In the genomic region with DNA sequence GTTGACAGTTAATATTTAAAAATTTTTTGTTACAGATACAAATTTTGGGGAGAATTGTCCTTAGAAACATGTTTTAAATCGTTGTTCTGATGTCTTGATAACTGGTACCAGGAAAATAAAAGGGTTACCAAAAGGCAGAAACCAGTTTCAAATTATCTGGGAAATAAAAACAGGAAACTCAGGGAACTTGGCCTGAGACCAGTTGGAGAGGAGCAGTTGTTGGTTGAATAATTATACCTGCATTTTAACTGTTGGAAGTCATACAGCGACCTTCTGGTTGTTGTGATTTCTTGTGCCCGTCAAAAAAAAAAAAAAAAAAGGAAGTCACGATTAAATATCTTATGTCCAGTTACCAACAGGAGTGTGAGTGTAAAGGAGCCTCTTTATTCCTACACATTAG, we compare ENCODE assay signal across 2 cellular contexts.
TF ChIP-seq lines count a peak whose summit lies in the region.

No MANE protein-coding gene starts in this region.

TF ChIP-seq in SK-N-SH, 30 proteins besides CTCF, POLR2A, EP300 and RAD21:
- TF ChIP-seq NRF1 (IDR thresholded peaks at IDR 0.05; ENCODE audit: low read depth, low read length) (no peak), SMC3 (IDR thresholded peaks at IDR 0.05; ENCODE audit: low read depth, low read length) (no peak), RXRA (IDR thresholded peaks at IDR 0.05; ENCODE audit: borderline replicate concordance, low read depth) (no peak), YY1 (IDR thresholded peaks at IDR 0.05; ENCODE audit: low read depth) (no peak), POLR2AphosphoS5 (IDR thresholded peaks at IDR 0.05; ENCODE audit: low read depth, low read length) (0 out of 2 replicates have a peak, but pooled peaks have one; percentile 2), CHD2 (IDR thresholded peaks at IDR 0.05; ENCODE audit: low read length, partially characterized antibody) (no peak)
- TF ChIP-seq, protein P1, sequence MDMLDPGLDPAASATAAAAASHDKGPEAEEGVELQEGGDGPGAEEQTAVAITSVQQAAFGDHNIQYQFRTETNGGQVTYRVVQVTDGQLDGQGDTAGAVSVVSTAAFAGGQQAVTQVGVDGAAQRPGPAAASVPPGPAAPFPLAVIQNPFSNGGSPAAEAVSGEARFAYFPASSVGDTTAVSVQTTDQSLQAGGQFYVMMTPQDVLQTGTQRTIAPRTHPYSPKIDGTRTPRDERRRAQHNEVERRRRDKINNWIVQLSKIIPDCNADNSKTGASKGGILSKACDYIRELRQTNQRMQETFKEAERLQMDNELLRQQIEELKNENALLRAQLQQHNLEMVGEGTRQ (IDR thresholded peaks at IDR 0.05; ENCODE audit: borderline replicate concordance, low read depth, low read length): no peak

TF ChIP-seq in SK-N-SH treated with all-trans-retinoic acid at 6 μM for 48 hours, 23 proteins besides CTCF, POLR2A, EP300 and RAD21:
- TF ChIP-seq, protein P2, sequence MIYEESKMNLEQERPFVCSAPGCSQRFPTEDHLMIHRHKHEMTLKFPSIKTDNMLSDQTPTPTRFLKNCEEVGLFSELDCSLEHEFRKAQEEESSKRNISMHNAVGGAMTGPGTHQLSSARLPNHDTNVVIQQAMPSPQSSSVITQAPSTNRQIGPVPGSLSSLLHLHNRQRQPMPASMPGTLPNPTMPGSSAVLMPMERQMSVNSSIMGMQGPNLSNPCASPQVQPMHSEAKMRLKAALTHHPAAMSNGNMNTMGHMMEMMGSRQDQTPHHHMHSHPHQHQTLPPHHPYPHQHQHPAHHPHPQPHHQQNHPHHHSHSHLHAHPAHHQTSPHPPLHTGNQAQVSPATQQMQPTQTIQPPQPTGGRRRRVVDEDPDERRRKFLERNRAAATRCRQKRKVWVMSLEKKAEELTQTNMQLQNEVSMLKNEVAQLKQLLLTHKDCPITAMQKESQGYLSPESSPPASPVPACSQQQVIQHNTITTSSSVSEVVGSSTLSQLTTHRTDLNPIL (CRISPR knock-in tag; IDR thresholded peaks at IDR 0.05; ENCODE audit: low read depth): no peak
- TF ChIP-seq ZFP3 (CRISPR knock-in tag; IDR thresholded peaks at IDR 0.05) (no peak), BACH2 (CRISPR knock-in tag; IDR thresholded peaks at IDR 0.05; ENCODE audit: borderline replicate concordance) (no peak), GLIS3 (CRISPR knock-in tag; IDR thresholded peaks at IDR 0.05) (no peak), TOX (CRISPR knock-in tag; IDR thresholded peaks at IDR 0.05; ENCODE audit: borderline replicate concordance) (no peak), ZFP30 (CRISPR knock-in tag; IDR thresholded peaks at IDR 0.05) (no peak), CSDC2 (CRISPR knock-in tag; IDR thresholded peaks at IDR 0.05) (no peak), SNAI2 (CRISPR knock-in tag; IDR thresholded peaks at IDR 0.05) (no peak), ZNF565 (CRISPR knock-in tag; conservative IDR thresholded peaks at IDR 0.05; ENCODE audit: low read depth) (no peak), ESRRG (CRISPR knock-in tag; IDR thresholded peaks at IDR 0.05) (no peak), ZC3H10 (CRISPR knock-in tag; IDR thresholded peaks at IDR 0.05) (no peak), RARB (CRISPR knock-in tag; IDR thresholded peaks at IDR 0.05) (no peak), TCF4 (CRISPR knock-in tag; IDR thresholded peaks at IDR 0.05; ENCODE audit: borderline replicate concordance) (no peak)
- TF ChIP-seq, protein P3, sequence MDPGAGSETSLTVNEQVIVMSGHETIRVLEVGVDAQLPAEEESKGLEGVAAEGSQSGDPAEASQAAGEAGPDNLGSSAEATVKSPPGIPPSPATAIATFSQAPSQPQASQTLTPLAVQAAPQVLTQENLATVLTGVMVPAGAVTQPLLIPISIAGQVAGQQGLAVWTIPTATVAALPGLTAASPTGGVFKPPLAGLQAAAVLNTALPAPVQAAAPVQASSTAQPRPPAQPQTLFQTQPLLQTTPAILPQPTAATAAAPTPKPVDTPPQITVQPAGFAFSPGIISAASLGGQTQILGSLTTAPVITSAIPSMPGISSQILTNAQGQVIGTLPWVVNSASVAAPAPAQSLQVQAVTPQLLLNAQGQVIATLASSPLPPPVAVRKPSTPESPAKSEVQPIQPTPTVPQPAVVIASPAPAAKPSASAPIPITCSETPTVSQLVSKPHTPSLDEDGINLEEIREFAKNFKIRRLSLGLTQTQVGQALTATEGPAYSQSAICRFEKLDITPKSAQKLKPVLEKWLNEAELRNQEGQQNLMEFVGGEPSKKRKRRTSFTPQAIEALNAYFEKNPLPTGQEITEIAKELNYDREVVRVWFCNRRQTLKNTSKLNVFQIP (CRISPR knock-in tag; IDR thresholded peaks at IDR 0.05; ENCODE audit: borderline replicate concordance, low read depth): no peak
- TF ChIP-seq, protein P4, sequence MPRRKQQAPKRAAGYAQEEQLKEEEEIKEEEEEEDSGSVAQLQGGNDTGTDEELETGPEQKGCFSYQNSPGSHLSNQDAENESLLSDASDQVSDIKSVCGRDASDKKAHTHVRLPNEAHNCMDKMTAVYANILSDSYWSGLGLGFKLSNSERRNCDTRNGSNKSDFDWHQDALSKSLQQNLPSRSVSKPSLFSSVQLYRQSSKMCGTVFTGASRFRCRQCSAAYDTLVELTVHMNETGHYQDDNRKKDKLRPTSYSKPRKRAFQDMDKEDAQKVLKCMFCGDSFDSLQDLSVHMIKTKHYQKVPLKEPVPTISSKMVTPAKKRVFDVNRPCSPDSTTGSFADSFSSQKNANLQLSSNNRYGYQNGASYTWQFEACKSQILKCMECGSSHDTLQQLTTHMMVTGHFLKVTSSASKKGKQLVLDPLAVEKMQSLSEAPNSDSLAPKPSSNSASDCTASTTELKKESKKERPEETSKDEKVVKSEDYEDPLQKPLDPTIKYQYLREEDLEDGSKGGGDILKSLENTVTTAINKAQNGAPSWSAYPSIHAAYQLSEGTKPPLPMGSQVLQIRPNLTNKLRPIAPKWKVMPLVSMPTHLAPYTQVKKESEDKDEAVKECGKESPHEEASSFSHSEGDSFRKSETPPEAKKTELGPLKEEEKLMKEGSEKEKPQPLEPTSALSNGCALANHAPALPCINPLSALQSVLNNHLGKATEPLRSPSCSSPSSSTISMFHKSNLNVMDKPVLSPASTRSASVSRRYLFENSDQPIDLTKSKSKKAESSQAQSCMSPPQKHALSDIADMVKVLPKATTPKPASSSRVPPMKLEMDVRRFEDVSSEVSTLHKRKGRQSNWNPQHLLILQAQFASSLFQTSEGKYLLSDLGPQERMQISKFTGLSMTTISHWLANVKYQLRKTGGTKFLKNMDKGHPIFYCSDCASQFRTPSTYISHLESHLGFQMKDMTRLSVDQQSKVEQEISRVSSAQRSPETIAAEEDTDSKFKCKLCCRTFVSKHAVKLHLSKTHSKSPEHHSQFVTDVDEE (CRISPR knock-in tag; IDR thresholded peaks at IDR 0.05): no peak
